8 cellular contexts compared by ENCODE assay signal in the genomic region with DNA sequence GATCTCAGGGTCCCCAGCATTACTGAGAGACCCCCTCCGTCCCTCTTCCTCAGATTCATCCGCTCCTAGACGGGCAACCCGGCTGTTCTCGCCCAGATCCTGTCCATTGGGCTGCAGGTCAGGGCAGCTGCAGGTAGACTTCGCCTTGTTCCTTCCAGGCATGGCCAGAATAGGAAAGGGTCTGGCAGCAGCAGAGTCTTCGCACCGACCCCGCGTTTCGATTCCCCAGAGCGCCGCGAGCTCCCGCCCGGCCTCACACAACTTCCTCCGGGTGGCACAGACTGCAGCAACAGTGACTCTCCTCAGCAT. TPM values are rescaled to one million over a fixed set of nuclear protein-coding genes. Genes with fewer than 3 reads are reported as not detected.
DNase-seq lines count a peak whose midpoint lies in the region; ATAC-seq and TF ChIP-seq lines count a peak whose summit lies in the region.

No MANE protein-coding gene starts in this region.

- no peaks in the 10 kb centered on the region; the same call in none of the 2 replicates for H4K20me1 ChIP-seq in DOHH2 (ENCODE audit: control insufficient read depth, insufficient read depth, low read depth, low read length)

- 0% methylated on average over 14 to 17 of the region's 17 CpGs for WGBS in body of pancreas, 2 donors

- H3K9me2 ChIP-seq in DOHH2 (replicated peaks; ENCODE audit: control insufficient read depth, low read length), result no peaks in the 10 kb centered on the region

- CTCF ChIA-PET in naive thymus-derived CD4-positive, alpha-beta T cell (lab: Charles Lee), result no interaction called here

- H3K9me3 Mint-ChIP-seq in naive thymus-derived CD4-positive, alpha-beta T cell, result no peaks in the 10 kb centered on the region

- H3K36me3 ChIP-seq in DOHH2 (ENCODE audit: control insufficient read depth, low read length), result peaks cover 33% of the 10 kb centered on the region
- H3K36me3 ChIP-seq in body of pancreas (replicated peaks in 1 of 2; ENCODE audit: insufficient read depth in 1 of 2, low read depth in 2 of 2), result no peaks in the 10 kb centered on the region
- H3K36me3 ChIP-seq in naive thymus-derived CD4-positive, alpha-beta T cell (ENCODE audit: control insufficient read depth in 2 of 3, insufficient read depth in 3 of 3, low read length in 3 of 3), result peaks cover 0 to 7% (median 0%) of the 10 kb centered on the region in 3 experiments

- DNase-seq in body of pancreas, result no peak
- DNase-seq in naive thymus-derived CD4-positive, alpha-beta T cell, result no peak
- DNase-seq in DMS114 treated with DMSO at 0.1 percent for 48 hours (lab: John Stamatoyannopoulos, UW; ENCODE audit: unreplicated experiment), result no peak
- DNase-seq in HPDE6-E6E7 (ENCODE audit: extremely low spot score), result no peak
- DNase-seq in RKO (ENCODE audit: low spot score), result no peak
- no peak for DNase-seq in islet precursor cell

- H3K27me3 Mint-ChIP-seq in naive thymus-derived CD4-positive, alpha-beta T cell, result peaks cover 3 to 12% (median 8%) of the 10 kb centered on the region in 5 donors

- peaks cover 0 to 12% (median 6%) of the 10 kb centered on the region in 5 donors for H3K36me3 Mint-ChIP-seq in naive thymus-derived CD4-positive, alpha-beta T cell

- no peak for TF ChIP-seq POLR2A in body of pancreas (IDR thresholded peaks at IDR 0.05)

- H3K4me3 Mint-ChIP-seq in naive thymus-derived CD4-positive, alpha-beta T cell, result no peak overlapping the region

- H3F3A ChIP-seq in DOHH2 (ENCODE audit: control insufficient read depth, insufficient read depth), result 0 out of 2 replicates have a peak, but pooled peaks cover 4% of the 10 kb centered on the region

- H3K79me2 ChIP-seq in DOHH2 (ENCODE audit: control insufficient read depth, low read length), result peaks cover 52% of the 10 kb centered on the region

- no peak overlapping the region for H3K27ac Mint-ChIP-seq in naive thymus-derived CD4-positive, alpha-beta T cell

- H3K4me1 ChIP-seq in DOHH2 (ENCODE audit: control insufficient read depth, low read length) (peaks cover 39% of the 10 kb centered on the region), body of pancreas (peaks cover 36% of the 10 kb centered on the region)
- peaks cover 16 to 26% of the 10 kb centered on the region in 2 donors for H3K4me1 ChIP-seq in naive thymus-derived CD4-positive, alpha-beta T cell (ENCODE audit: control insufficient read depth in 2 of 2, insufficient read depth in 2 of 2, low read length in 2 of 2)

- ATAC-seq in HG02981 (IDR thresholded peaks at IDR 0.05; ENCODE audit: unreplicated experiment) (peak; percentile 16), body of pancreas (no peak)
- no peak for ATAC-seq in naive thymus-derived CD4-positive, alpha-beta T cell

- H3K27ac ChIP-seq in DOHH2 (ENCODE audit: low read depth, low read length) (peak overlapping the region; percentile 64), body of pancreas (peak overlapping the region; percentile 94 to 99 (median 96))
- H3K27ac ChIP-seq in naive thymus-derived CD4-positive, alpha-beta T cell (ENCODE audit: low read depth, low read length), result peak overlapping the region; percentile 98

- TF ChIP-seq CTCF in DOHH2 (IDR thresholded peaks at IDR 0.05; ENCODE audit: low read depth, low read length, poor library complexity, severe bottlenecking) (no peak), body of pancreas (IDR thresholded peaks at IDR 0.05) (no peak)

- H3K4me3 ChIP-seq in DOHH2 (ENCODE audit: low read length) (peak overlapping the region; percentile 94), body of pancreas (peak overlapping the region; percentile 79 to 91)
- H3K4me3 ChIP-seq in naive thymus-derived CD4-positive, alpha-beta T cell (ENCODE audit: low read length), result peak overlapping the region; percentile 87

- POLR2A ChIA-PET in naive thymus-derived CD4-positive, alpha-beta T cell (lab: Charles Lee), result interaction anchor here (0.5 to 1.6 kb wide), 5 partner anchors 10 to 527 kb away, joined by 3 to 5 read pairs (median 3); a partner anchor contains a TSS

- peaks cover under 1 to 33% (median 17%) of the 10 kb centered on the region in 7 donors for H3K4me1 Mint-ChIP-seq in naive thymus-derived CD4-positive, alpha-beta T cell

- intact Hi-C loops in body of pancreas (cut with DNase I), result no loop called here
- intact Hi-C loops in naive thymus-derived CD4-positive, alpha-beta T cell (cut with micrococcal nuclease), result loop anchor here (1.0 to 5.0 kb wide), 18 partner anchors 51 to 1319 kb away; a partner anchor contains a TSS

- peak overlapping the region; percentile 81 for H3K4me2 ChIP-seq in DOHH2 (ENCODE audit: low read length)

- H3K9me3 ChIP-seq in DOHH2 (ENCODE audit: control insufficient read depth, insufficient read depth, low read length) (no peaks in the 10 kb centered on the region), body of pancreas (no peaks in the 10 kb centered on the region)
- H3K9me3 ChIP-seq in naive thymus-derived CD4-positive, alpha-beta T cell (ENCODE audit: control insufficient read depth in 2 of 3, low read length in 3 of 3), result no peaks in the 10 kb centered on the region

- H3K27me3 ChIP-seq in DOHH2 (ENCODE audit: control insufficient read depth, low read length) (peaks cover 8% of the 10 kb centered on the region; the same call in 1 of the 2 replicates), body of pancreas (no peaks in the 10 kb centered on the region)
- H3K27me3 ChIP-seq in naive thymus-derived CD4-positive, alpha-beta T cell (ENCODE audit: control insufficient read depth in 2 of 2, insufficient read depth in 2 of 2, low read length in 2 of 2), result no peaks in the 10 kb centered on the region

RNA-seq across cellular contexts. Expression of a gene that starts 0.3 kb away (rescaled TPM):
- 10 to 100 TPM; 56.8 to 57.7 TPM for total RNA-seq in body of pancreas
- 100 to 1,000 TPM in 4 of 5 experiments, 10 to 100 TPM in 1; 93.1 to 194 (median 122) TPM for total RNA-seq in naive thymus-derived CD4-positive, alpha-beta T cell
- 10 to 100 TPM; 58.5 to 71.5 TPM for polyA plus RNA-seq in naive thymus-derived CD4-positive, alpha-beta T cell
